ENCODE assay signal across 8 cellular contexts in the genomic region with DNA sequence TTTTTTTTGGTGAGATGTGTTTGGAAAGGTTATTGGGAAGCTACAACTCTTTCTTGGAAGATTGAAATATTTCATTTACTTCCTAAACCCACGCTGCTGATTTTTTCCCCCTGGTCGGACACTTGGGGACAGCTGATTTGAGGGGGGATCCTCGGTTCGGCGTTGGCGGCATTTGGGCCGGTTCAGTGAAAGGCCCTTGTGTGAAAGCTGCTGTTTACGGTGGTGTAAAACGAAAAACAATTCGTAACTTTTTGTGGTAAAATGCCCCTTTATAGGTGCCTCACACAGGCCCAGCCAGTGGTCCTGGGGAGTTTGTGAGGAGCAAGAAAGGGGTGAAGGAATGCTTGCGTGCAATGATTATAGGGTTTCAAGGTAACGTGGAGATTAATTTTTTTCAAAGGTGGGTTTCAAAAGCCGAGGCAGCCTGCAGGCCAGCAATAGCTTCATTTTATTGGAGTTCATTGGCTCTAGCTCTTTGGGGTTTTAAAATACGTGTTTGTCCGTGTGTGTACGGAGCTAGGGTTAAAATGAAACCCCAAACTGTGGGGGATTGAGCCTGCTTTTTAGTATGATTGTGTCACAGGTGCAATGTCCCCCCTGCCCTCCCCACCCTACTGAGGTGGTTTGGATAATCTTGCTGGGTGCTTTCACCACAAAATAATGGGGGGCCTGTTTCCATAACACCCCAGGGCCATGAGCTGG.
DNase-seq lines count a peak whose midpoint lies in the region; ATAC-seq and TF ChIP-seq lines count a peak whose summit lies in the region.

No MANE protein-coding gene starts in this region.

- H4K20me1 ChIP-seq in SK-N-SH (ENCODE audit: insufficient read depth): peaks cover 58% of the 10 kb centered on the region

- peaks cover 89% of the 10 kb centered on the region for H3K79me2 ChIP-seq in SK-N-SH (ENCODE audit: insufficient read depth)

- H3K27ac Mint-ChIP-seq in activated T-helper 1 cell treated with anti-CD3 and anti-CD28 coated beads, Interleukin-12 subunit alpha, Interleukin-12 subunit beta, Interleukin-2, Interleukin-4 antibody, amounts not matched to agents 30 ng/mL and 10 ng/mL and 1 ng/mL, durations not matched to agents 14 hours and 24 hours and 36 hours: peak overlapping the region; percentile 55

- H3K36me3 Mint-ChIP-seq in activated T-helper 1 cell treated with anti-CD3 and anti-CD28 coated beads, Interleukin-12 subunit alpha, Interleukin-12 subunit beta, Interleukin-2, Interleukin-4 antibody, amounts not matched to agents 30 ng/mL and 10 ng/mL and 1 ng/mL, durations not matched to agents 14 hours and 24 hours and 36 hours (ENCODE audit: low read depth): peaks cover 5% of the 10 kb centered on the region

- peak overlapping the region; percentile 99 for H3K4me2 ChIP-seq in SK-N-SH

- H3K9me2 ChIP-seq in SK-N-SH: no peaks in the 10 kb centered on the region

- peak overlapping the region; percentile 90 to 92 for H3K4me3 ChIP-seq in SK-N-SH (ENCODE audit: low read depth in 2 of 2, low read length in 1 of 2)
- peak overlapping the region; percentile 20 for H3K4me3 ChIP-seq in iPS-15b (ENCODE audit: low read depth, low read length)

- TF ChIP-seq EP300 in SK-N-SH (IDR thresholded peaks at IDR 0.05; ENCODE audit: borderline replicate concordance in 1 of 2, low read depth in 1 of 2, low read length in 1 of 2): no peak

- no peak for ATAC-seq in SK-N-SH treated with all-trans-retinoic acid at 6 μM for 48 hours

- H3K9me3 ChIP-seq in SK-N-SH (no peaks in the 10 kb centered on the region), iPS-15b (ENCODE audit: control insufficient read depth, insufficient read depth, low read length) (no peaks in the 10 kb centered on the region)

- H3K9ac ChIP-seq in SK-N-SH: peak overlapping the region; percentile 100
- H3K9ac ChIP-seq in iPS-15b (ENCODE audit: low read depth, low read length): no peak overlapping the region

- CTCF ChIA-PET in SK-N-SH (lab: Yijun Ruan, JAX): interaction anchor here (0.8 to 10.7 kb wide), 15 partner anchors 9 to 78 kb away, joined by 3 to 73 read pairs (median 4); no protein-coding TSS in a partner anchor

- H3K36me3 ChIP-seq in SK-N-SH (replicated peaks in 1 of 2; ENCODE audit: control insufficient read depth in 1 of 2, insufficient read depth in 2 of 2, low read length in 1 of 2): peaks cover 43 to 50% of the 10 kb centered on the region in 2 experiments
- H3K36me3 ChIP-seq in iPS-15b (ENCODE audit: control insufficient read depth, insufficient read depth, low read length): no peaks in the 10 kb centered on the region

- H3K27me3 ChIP-seq in SK-N-SH (ENCODE audit: insufficient read depth) (no peaks in the 10 kb centered on the region), iPS-15b (ENCODE audit: control insufficient read depth, insufficient read depth, low read length) (peaks cover 41% of the 10 kb centered on the region)

- H3K27ac ChIP-seq in SK-N-SH (ENCODE audit: low read depth in 2 of 2, low read length in 1 of 2) (peak overlapping the region; percentile 96 to 100), substantia nigra (ENCODE audit: low read depth, low read length, poor library complexity, severe bottlenecking) (peak overlapping the region; percentile 99)

- peaks cover 30% of the 10 kb centered on the region for H3K4me1 Mint-ChIP-seq in activated T-helper 1 cell treated with anti-CD3 and anti-CD28 coated beads, Interleukin-12 subunit alpha, Interleukin-12 subunit beta, Interleukin-2, Interleukin-4 antibody, amounts not matched to agents 30 ng/mL and 10 ng/mL and 1 ng/mL, durations not matched to agents 14 hours and 24 hours and 36 hours (ENCODE audit: low read depth)

- POLR2A ChIA-PET in SK-N-SH (lab: Yijun Ruan, JAX): interaction anchor here (0.6 to 7.6 kb wide), 15 partner anchors 8 to 79 kb away, joined by 3 to 83 read pairs (median 9); no protein-coding TSS in a partner anchor

- intact Hi-C loops in activated T-helper 1 cell treated with anti-CD3 and anti-CD28 coated beads, Interleukin-12 subunit alpha, Interleukin-12 subunit beta, Interleukin-2, Interleukin-4 antibody, amounts not matched to agents 30 ng/mL and 10 ng/mL and 1 ng/mL, durations not matched to agents 14 hours and 24 hours and 36 hours (cut with micrococcal nuclease): loop anchor here (1.0 to 5.0 kb wide), 2 partner anchors 44 to 60 kb away; no protein-coding TSS in a partner anchor

- WGBS in SK-N-SH (ENCODE audit: low lambda C conversion rate): 1% methylated on average over 16 of the region's 16 CpGs

- peak overlapping the region; percentile 82 for H3K4me3 Mint-ChIP-seq in activated T-helper 1 cell treated with anti-CD3 and anti-CD28 coated beads, Interleukin-12 subunit alpha, Interleukin-12 subunit beta, Interleukin-2, Interleukin-4 antibody, amounts not matched to agents 30 ng/mL and 10 ng/mL and 1 ng/mL, durations not matched to agents 14 hours and 24 hours and 36 hours

- H3K4me1 ChIP-seq in SK-N-SH (ENCODE audit: control insufficient read depth in 1 of 2, insufficient read depth in 2 of 2, low read depth in 1 of 2, low read length in 1 of 2): peaks cover 4 to 39% of the 10 kb centered on the region in 2 experiments; a peak in 3 of 4 replicates
- no peaks in the 10 kb centered on the region for H3K4me1 ChIP-seq in iPS-15b (ENCODE audit: control insufficient read depth, insufficient read depth, low read length)

- TF ChIP-seq CTCF in SK-N-SH (IDR thresholded peaks at IDR 0.05): no peak

- H3K9me3 Mint-ChIP-seq in activated T-helper 1 cell treated with anti-CD3 and anti-CD28 coated beads, Interleukin-12 subunit alpha, Interleukin-12 subunit beta, Interleukin-2, Interleukin-4 antibody, amounts not matched to agents 30 ng/mL and 10 ng/mL and 1 ng/mL, durations not matched to agents 14 hours and 24 hours and 36 hours: no peaks in the 10 kb centered on the region

- no peak for TF ChIP-seq RAD21 in SK-N-SH (IDR thresholded peaks at IDR 0.05; ENCODE audit: low read length)

- peaks cover 42% of the 10 kb centered on the region for H3F3A ChIP-seq in SK-N-SH (replicated peaks; ENCODE audit: insufficient read depth)

- no peak overlapping the region for H2AFZ ChIP-seq in SK-N-SH (ENCODE audit: low read depth)

- DNase-seq in SK-N-SH (no peak), substantia nigra (lab: John Stamatoyannopoulos, UW) (no peak), NCI-H2196 treated with DMSO at 0.1 percent for 48 hours (lab: John Stamatoyannopoulos, UW; ENCODE audit: unreplicated experiment) (no peak), dermis blood vessel endothelial cell (no peak), NCI-H2196 (lab: John Stamatoyannopoulos, UW; ENCODE audit: unreplicated experiment) (no peak)
- DNase-seq in activated T-helper 1 cell treated with anti-CD3 and anti-CD28 coated beads, Interleukin-12 subunit alpha, Interleukin-12 subunit beta, Interleukin-2, Interleukin-4 antibody, amounts not matched to agents 30 ng/mL and 10 ng/mL and 1 ng/mL, durations not matched to agents 14 hours and 24 hours and 36 hours (ENCODE audit: low spot score): no peak

- peaks cover 5% of the 10 kb centered on the region for H3K27me3 Mint-ChIP-seq in activated T-helper 1 cell treated with anti-CD3 and anti-CD28 coated beads, Interleukin-12 subunit alpha, Interleukin-12 subunit beta, Interleukin-2, Interleukin-4 antibody, amounts not matched to agents 30 ng/mL and 10 ng/mL and 1 ng/mL, durations not matched to agents 14 hours and 24 hours and 36 hours (ENCODE audit: insufficient read depth)

TF ChIP-seq in SK-N-SH, 30 proteins besides CTCF, POLR2A, EP300 and RAD21:
- TF ChIP-seq FOSL2 (IDR thresholded peaks at IDR 0.05; ENCODE audit: borderline replicate concordance, low read depth): no peak
- peak; percentile 17; the same call in 1 of the 2 replicates for TF ChIP-seq TAF1 (IDR thresholded peaks at IDR 0.05; ENCODE audit: borderline replicate concordance, low read depth, low read length)

TF ChIP-seq in SK-N-SH treated with all-trans-retinoic acid at 6 μM for 48 hours, 23 proteins besides CTCF, POLR2A, EP300 and RAD21:
- TF ChIP-seq ZNF565 (CRISPR knock-in tag; conservative IDR thresholded peaks at IDR 0.05; ENCODE audit: low read depth): no peak
- TF ChIP-seq, protein P1, sequence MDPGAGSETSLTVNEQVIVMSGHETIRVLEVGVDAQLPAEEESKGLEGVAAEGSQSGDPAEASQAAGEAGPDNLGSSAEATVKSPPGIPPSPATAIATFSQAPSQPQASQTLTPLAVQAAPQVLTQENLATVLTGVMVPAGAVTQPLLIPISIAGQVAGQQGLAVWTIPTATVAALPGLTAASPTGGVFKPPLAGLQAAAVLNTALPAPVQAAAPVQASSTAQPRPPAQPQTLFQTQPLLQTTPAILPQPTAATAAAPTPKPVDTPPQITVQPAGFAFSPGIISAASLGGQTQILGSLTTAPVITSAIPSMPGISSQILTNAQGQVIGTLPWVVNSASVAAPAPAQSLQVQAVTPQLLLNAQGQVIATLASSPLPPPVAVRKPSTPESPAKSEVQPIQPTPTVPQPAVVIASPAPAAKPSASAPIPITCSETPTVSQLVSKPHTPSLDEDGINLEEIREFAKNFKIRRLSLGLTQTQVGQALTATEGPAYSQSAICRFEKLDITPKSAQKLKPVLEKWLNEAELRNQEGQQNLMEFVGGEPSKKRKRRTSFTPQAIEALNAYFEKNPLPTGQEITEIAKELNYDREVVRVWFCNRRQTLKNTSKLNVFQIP (CRISPR knock-in tag; IDR thresholded peaks at IDR 0.05; ENCODE audit: borderline replicate concordance, low read depth): no peak
- TF ChIP-seq OSR1 (CRISPR knock-in tag; IDR thresholded peaks at IDR 0.05): no peak
- TF ChIP-seq, protein P2, sequence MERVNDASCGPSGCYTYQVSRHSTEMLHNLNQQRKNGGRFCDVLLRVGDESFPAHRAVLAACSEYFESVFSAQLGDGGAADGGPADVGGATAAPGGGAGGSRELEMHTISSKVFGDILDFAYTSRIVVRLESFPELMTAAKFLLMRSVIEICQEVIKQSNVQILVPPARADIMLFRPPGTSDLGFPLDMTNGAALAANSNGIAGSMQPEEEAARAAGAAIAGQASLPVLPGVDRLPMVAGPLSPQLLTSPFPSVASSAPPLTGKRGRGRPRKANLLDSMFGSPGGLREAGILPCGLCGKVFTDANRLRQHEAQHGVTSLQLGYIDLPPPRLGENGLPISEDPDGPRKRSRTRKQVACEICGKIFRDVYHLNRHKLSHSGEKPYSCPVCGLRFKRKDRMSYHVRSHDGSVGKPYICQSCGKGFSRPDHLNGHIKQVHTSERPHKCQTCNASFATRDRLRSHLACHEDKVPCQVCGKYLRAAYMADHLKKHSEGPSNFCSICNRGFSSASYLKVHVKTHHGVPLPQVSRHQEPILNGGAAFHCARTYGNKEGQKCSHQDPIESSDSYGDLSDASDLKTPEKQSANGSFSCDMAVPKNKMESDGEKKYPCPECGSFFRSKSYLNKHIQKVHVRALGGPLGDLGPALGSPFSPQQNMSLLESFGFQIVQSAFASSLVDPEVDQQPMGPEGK (CRISPR knock-in tag; IDR thresholded peaks at IDR 0.05; ENCODE audit: borderline replicate concordance): no peak
- TF ChIP-seq ZNF70 (CRISPR knock-in tag; IDR thresholded peaks at IDR 0.05): no peak
TF ChIP-seq in SK-N-SH treated with all-trans-retinoic acid at 6 μM for 48 hours: peak in this region for 0.
